Comparison of ENCODE assay signal across 13 cellular contexts in the genomic region with DNA sequence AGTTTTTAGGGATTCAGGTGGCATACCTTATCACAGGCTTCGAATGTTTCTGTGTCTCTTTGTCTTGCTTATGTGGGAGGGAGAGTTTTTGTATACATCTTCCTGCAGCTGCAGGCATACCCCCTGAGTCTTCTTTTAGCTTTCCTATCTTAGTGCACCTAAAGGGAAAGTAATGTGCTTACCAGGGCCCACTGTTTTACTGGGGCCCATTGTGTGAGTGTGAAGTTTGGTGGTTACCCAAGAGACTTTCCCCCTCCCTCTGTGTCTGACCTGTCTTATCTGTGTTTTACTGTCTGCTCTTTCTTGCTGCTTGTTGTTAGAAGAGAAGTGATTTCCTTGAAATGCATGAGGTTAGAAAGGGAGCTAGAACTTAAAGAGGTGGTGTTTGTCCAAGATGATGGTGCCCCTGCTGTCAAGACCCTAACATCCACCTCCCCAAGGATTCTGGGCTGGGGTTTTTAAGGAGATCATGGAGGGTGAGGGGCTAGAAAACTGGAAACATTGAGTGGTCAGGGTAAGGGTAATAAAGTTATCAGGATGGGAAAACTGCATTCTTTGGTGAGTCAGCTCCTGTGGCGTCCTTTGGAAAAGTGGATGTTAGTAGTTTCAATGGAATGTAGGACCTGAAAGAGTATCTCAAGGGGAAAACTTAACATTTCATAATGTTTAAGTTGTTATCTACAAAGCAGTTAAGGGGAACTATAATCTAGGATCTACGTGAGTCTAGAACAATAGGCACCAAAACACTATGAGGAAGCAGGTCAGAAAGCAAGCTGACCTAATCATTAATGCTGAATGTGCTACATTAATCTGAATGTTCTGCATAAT.
DNase-seq lines count a peak whose midpoint lies in the region; ATAC-seq and TF ChIP-seq lines count a peak whose summit lies in the region.
"Had no signal": no experiment of that assay in that cellular context is flagged by ENCODE, and none has a peak within 500 bp of the region (broad histone marks: within the 10 kb centered on the region; RNA-seq: fewer than 3 reads in every experiment).

No MANE protein-coding gene starts in this region.

- DNase-seq in HK-2 (ENCODE audit: unreplicated experiment), result peak; percentile 60
- peak; percentile 70 for DNase-seq in adipocyte (ENCODE audit: low read depth)
- peak; percentile 45 for DNase-seq in hepatocyte (ENCODE audit: low spot score)
- no peak for DNase-seq in type B pancreatic cell (ENCODE audit: extremely low spot score, unreplicated experiment)
- DNase-seq in cerebellar cortex (ENCODE audit: low spot score), result no peak
- DNase-seq in stimulated activated naive B cell treated with anti-CD40 and anti-IgM and Interleukin-4, amounts not matched to agents 10 μg/mL and 1 μg/mL and 100 μg/mL, for 72 hours, result no peak
- no peak for DNase-seq in stimulated activated naive CD8-positive, alpha-beta T cell treated with anti-CD3 and anti-CD28 coated beads, Interleukin-15, amount 100 ng/mL, for 72 hours
- DNase-seq: activated B cell treated with CpG ODN at 0.5 μM for 24 hours, NCI-H2029, ovary, upper lobe of right lung had no signal

- H3K9me2 ChIP-seq in hepatocyte (replicated peaks; ENCODE audit: insufficient read depth), result no peaks in the 10 kb centered on the region

- H3K4me2 ChIP-seq in hepatocyte, result peak overlapping the region; percentile 13

- peak overlapping the region; percentile 10 for H3K27ac Mint-ChIP-seq in type B pancreatic cell
- H3K27ac Mint-ChIP-seq in stimulated activated naive B cell treated with anti-CD40 and anti-IgM and Interleukin-4, amounts not matched to agents 10 μg/mL and 1 μg/mL and 100 μg/mL, for 72 hours, result no peak overlapping the region
- H3K27ac Mint-ChIP-seq in stimulated activated naive CD8-positive, alpha-beta T cell treated with anti-CD3 and anti-CD28 coated beads, Interleukin-15, amount 100 ng/mL, for 72 hours, result no peak overlapping the region
- H3K27ac Mint-ChIP-seq: activated B cell treated with CpG ODN at 0.5 μM for 24 hours; activated T-helper 17 cell treated with anti-CD3 and anti-CD28 coated beads, Interleukin-2, amount 50 U/mL, for 72 hours had no signal

- peak overlapping the region; percentile 78 for H3K9ac ChIP-seq in adipocyte (ENCODE audit: low read length)

- H3K4me1 Mint-ChIP-seq in type B pancreatic cell (ENCODE audit: unreplicated experiment), result no peaks in the 10 kb centered on the region
- H3K4me1 Mint-ChIP-seq in stimulated activated naive B cell treated with anti-CD40 and anti-IgM and Interleukin-4, amounts not matched to agents 10 μg/mL and 1 μg/mL and 100 μg/mL, for 72 hours, result no peaks in the 10 kb centered on the region
- H3K4me1 Mint-ChIP-seq in stimulated activated naive CD8-positive, alpha-beta T cell treated with anti-CD3 and anti-CD28 coated beads, Interleukin-15, amount 100 ng/mL, for 72 hours, result no peaks in the 10 kb centered on the region
- H3K4me1 Mint-ChIP-seq: activated B cell treated with CpG ODN at 0.5 μM for 24 hours; activated T-helper 17 cell treated with anti-CD3 and anti-CD28 coated beads, Interleukin-2, amount 50 U/mL, for 72 hours had no signal

- H3K4me3 ChIP-seq in adipocyte (ENCODE audit: low read length), result peak overlapping the region; percentile 19
- H3K4me3 ChIP-seq in hepatocyte, result no peak overlapping the region
- H3K4me3 ChIP-seq: coronary artery, ovary, upper lobe of right lung had no signal

- TF ChIP-seq CTCF in hepatocyte (IDR thresholded peaks at IDR 0.05; ENCODE audit: poor library complexity) (no peak), type B pancreatic cell (conservative IDR thresholded peaks at IDR 0.05) (no peak)

- H3K27ac ChIP-seq in hepatocyte, result peak overlapping the region; percentile 71
- H3K27ac ChIP-seq: coronary artery, ovary, upper lobe of right lung had no signal

- H3K36me3 Mint-ChIP-seq in type B pancreatic cell, result no peaks in the 10 kb centered on the region
- no peaks in the 10 kb centered on the region for H3K36me3 Mint-ChIP-seq in stimulated activated naive B cell treated with anti-CD40 and anti-IgM and Interleukin-4, amounts not matched to agents 10 μg/mL and 1 μg/mL and 100 μg/mL, for 72 hours

- ATAC-seq in stimulated activated naive B cell treated with anti-CD40 and anti-IgM and Interleukin-4, amounts not matched to agents 10 μg/mL and 1 μg/mL and 100 μg/mL, for 72 hours (replicated peaks), result no peak
- no peak for ATAC-seq in stimulated activated naive CD8-positive, alpha-beta T cell treated with anti-CD3 and anti-CD28 coated beads, Interleukin-15, amount 100 ng/mL, for 72 hours
- ATAC-seq: activated T-helper 17 cell treated with anti-CD3 and anti-CD28 coated beads, Interleukin-2, amount 50 U/mL, for 72 hours; upper lobe of right lung had no signal

- H3K27me3 Mint-ChIP-seq in type B pancreatic cell, result no peaks in the 10 kb centered on the region
- H3K27me3 Mint-ChIP-seq in stimulated activated naive B cell treated with anti-CD40 and anti-IgM and Interleukin-4, amounts not matched to agents 10 μg/mL and 1 μg/mL and 100 μg/mL, for 72 hours, result no peaks in the 10 kb centered on the region
- no peaks in the 10 kb centered on the region for H3K27me3 Mint-ChIP-seq in stimulated activated naive CD8-positive, alpha-beta T cell treated with anti-CD3 and anti-CD28 coated beads, Interleukin-15, amount 100 ng/mL, for 72 hours
- H3K27me3 Mint-ChIP-seq: activated B cell treated with CpG ODN at 0.5 μM for 24 hours; activated T-helper 17 cell treated with anti-CD3 and anti-CD28 coated beads, Interleukin-2, amount 50 U/mL, for 72 hours had no signal

- H3K9me3 Mint-ChIP-seq in type B pancreatic cell, result peaks cover 5% of the 10 kb centered on the region
- H3K9me3 Mint-ChIP-seq in stimulated activated naive B cell treated with anti-CD40 and anti-IgM and Interleukin-4, amounts not matched to agents 10 μg/mL and 1 μg/mL and 100 μg/mL, for 72 hours, result peaks cover 3 to 4% of the 10 kb centered on the region in 2 donors
- peaks cover 0 to 14% of the 10 kb centered on the region in 2 donors for H3K9me3 Mint-ChIP-seq in stimulated activated naive CD8-positive, alpha-beta T cell treated with anti-CD3 and anti-CD28 coated beads, Interleukin-15, amount 100 ng/mL, for 72 hours
- H3K9me3 Mint-ChIP-seq: activated B cell treated with CpG ODN at 0.5 μM for 24 hours had no signal

- peak overlapping the region; percentile 12 for H2AFZ ChIP-seq in hepatocyte

- H3K9me3 ChIP-seq in adipocyte (ENCODE audit: control insufficient read depth, low read length) (peaks cover 7% of the 10 kb centered on the region), hepatocyte (ENCODE audit: low read depth) (no peaks in the 10 kb centered on the region)
- H3K9me3 ChIP-seq: ovary, upper lobe of right lung had no signal

- H3K36me3 ChIP-seq in adipocyte (ENCODE audit: control insufficient read depth, insufficient read depth, low read length, severe bottlenecking) (no peaks in the 10 kb centered on the region), hepatocyte (replicated peaks; ENCODE audit: insufficient read depth, low read depth) (no peaks in the 10 kb centered on the region)
- H3K36me3 ChIP-seq: ovary, upper lobe of right lung had no signal

- no peaks in the 10 kb centered on the region for H3K27me3 ChIP-seq in adipocyte (replicated peaks; ENCODE audit: control insufficient read depth, insufficient read depth, low read length)
- no peaks in the 10 kb centered on the region for H3K27me3 ChIP-seq in hepatocyte
- H3K27me3 ChIP-seq: ovary, upper lobe of right lung had no signal

- no peak overlapping the region for H3K4me3 Mint-ChIP-seq in type B pancreatic cell
- H3K4me3 Mint-ChIP-seq in stimulated activated naive B cell treated with anti-CD40 and anti-IgM and Interleukin-4, amounts not matched to agents 10 μg/mL and 1 μg/mL and 100 μg/mL, for 72 hours, result no peak overlapping the region
- no peak overlapping the region for H3K4me3 Mint-ChIP-seq in stimulated activated naive CD8-positive, alpha-beta T cell treated with anti-CD3 and anti-CD28 coated beads, Interleukin-15, amount 100 ng/mL, for 72 hours
- H3K4me3 Mint-ChIP-seq: activated B cell treated with CpG ODN at 0.5 μM for 24 hours; activated T-helper 17 cell treated with anti-CD3 and anti-CD28 coated beads, Interleukin-2, amount 50 U/mL, for 72 hours had no signal

- no peaks in the 10 kb centered on the region for H4K20me1 ChIP-seq in hepatocyte (ENCODE audit: insufficient read depth, poor library complexity, severe bottlenecking)

- H3K4me1 ChIP-seq in adipocyte (ENCODE audit: control insufficient read depth, insufficient read depth, low read length) (peaks cover 57% of the 10 kb centered on the region), hepatocyte (ENCODE audit: insufficient read depth) (peaks cover 9% of the 10 kb centered on the region)
- H3K4me1 ChIP-seq: upper lobe of right lung had no signal

- no peaks in the 10 kb centered on the region for H3K79me2 ChIP-seq in hepatocyte

- 22% methylated on average over 3 of the region's 3 CpGs for WGBS in hepatocyte (ENCODE audit: low lambda C conversion rate, missing lambda C conversion rate)

Comparison
In these comparisons a context has a peak if more than half of its experiments do, and no peak if none do; other contexts are left out.
1. DNase-seq: peak in HK-2 (single experiment), adipocyte (single experiment) and hepatocyte (single experiment); none in type B pancreatic cell (single experiment), cerebellar cortex (single experiment), stimulated activated naive B cell treated with anti-CD40 and anti-IgM and Interleukin-4, amounts not matched to agents 10 μg/mL and 1 μg/mL and 100 μg/mL, for 72 hours (single experiment) and stimulated activated naive CD8-positive, alpha-beta T cell treated with anti-CD3 and anti-CD28 coated beads, Interleukin-15, amount 100 ng/mL, for 72 hours (0 of 2).